ENCODE assay signal across 7 cellular contexts in the genomic region with DNA sequence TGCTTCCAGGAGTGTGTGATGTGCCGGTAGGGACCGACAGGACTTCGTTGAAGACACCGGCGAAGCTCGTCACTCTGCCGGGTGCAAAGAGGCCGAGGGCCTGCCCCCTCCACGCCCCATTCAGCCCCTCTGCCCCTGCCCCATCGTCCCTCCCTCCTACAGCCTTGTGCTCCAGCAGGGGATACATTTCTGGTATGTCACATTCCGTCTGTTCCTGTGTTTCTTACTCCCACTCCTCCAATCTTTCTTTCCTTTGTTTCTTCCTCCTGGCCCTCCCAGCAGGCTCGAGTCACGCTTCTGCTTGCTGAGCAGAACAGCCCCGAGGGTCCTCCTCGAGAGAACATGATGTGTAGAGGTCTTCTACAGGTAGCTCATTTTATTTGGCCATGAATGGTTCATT. TPM values are rescaled to one million over a fixed set of nuclear protein-coding genes. Genes with fewer than 3 reads are reported as not detected.
"Had no signal": no experiment of that assay in that cellular context is flagged by ENCODE, and none has a peak within 500 bp of the region (broad histone marks: within the 10 kb centered on the region; RNA-seq: fewer than 3 reads in every experiment).

TSS of gene FAM236B (minus strand) at position 101 of the 400 bp plus-strand sequence. CDS start at position 1, 100 bp downstream.

RNA-seq across cellular contexts. Expression of gene FAM236B, which starts in this region (rescaled TPM):
- total RNA-seq: GM23248, GM23338, H1, H4, H7, H9, HFFc6 had no signal
- polyA plus RNA-seq: GM23248, GM23338, H1 had no signal
